In the genomic region with DNA sequence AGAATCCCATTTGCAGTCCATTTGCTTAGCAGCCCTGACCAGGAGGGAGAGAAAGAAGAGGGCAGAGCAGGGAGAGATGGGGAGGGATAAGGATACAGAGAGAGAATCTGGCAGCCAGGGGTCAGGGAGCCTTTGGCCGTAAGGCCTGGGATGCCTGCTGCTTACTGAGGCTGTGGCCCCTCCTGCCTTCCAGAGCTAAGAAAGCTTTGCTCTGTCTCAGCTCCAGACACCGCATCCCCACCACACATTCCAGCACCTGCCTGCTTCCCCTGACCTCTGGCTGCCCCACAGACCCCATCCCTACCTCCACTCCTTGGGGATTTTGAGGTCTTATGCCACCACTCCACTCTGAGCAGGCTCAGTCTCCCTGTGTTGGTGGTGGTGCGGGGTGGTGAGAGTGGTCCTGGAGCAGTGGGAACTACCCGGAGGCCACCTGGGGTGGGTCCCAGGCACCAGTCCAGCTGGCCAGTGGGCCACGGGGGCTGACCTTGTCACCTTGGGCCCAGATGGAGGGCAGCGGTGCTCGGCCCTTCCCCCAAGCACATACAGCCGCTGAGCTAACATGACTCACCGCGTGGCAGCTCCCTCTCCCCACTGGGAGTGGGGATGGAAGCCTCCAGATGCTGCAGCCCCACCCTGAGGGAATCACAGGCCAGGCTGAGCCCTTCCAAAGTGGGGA, we compare ENCODE assay signal across 8 cellular contexts. TPM values are rescaled to one million over a fixed set of nuclear protein-coding genes. Genes with fewer than 3 reads are reported as not detected.
DNase-seq lines count a peak whose midpoint lies in the region; ATAC-seq and TF ChIP-seq lines count a peak whose summit lies in the region.

No MANE protein-coding gene starts in this region.

- CTCF ChIA-PET in GM10248 (lab: Yijun Ruan, JAX), result interaction anchor here (1.1 to 1.6 kb wide), 3 partner anchors 9 to 59 kb away, joined by 3 to 4 read pairs (median 3); no protein-coding TSS in a partner anchor

- H3K36me3 ChIP-seq in adipocyte (ENCODE audit: control insufficient read depth, insufficient read depth, low read length, severe bottlenecking) (no peaks in the 10 kb centered on the region), sigmoid colon (no peaks in the 10 kb centered on the region)

- peak overlapping the region; percentile 32 for H3K9ac ChIP-seq in adipocyte (ENCODE audit: low read length)

- DNase-seq in GM04504 (ENCODE audit: low read depth) (peak; percentile 46), adipocyte (ENCODE audit: low read depth) (peak; percentile 81), right cardiac atrium (peak; percentile 66 to 79 (median 77)), sigmoid colon (peak; percentile 88), GM10248 (ENCODE audit: extremely low spot score) (no peak), GM10266 (ENCODE audit: extremely low spot score) (no peak)
- DNase-seq in activated effector memory CD4-positive, alpha-beta T cell treated with Interleukin-2 at 50 U/mL for 16 hours, result no peak

- intact Hi-C loops in right cardiac atrium (cut with DNase I) (loop anchor here in 1 of 4 donors (10.0 kb wide), 1 partner anchor 55 kb away; no protein-coding TSS in a partner anchor), sigmoid colon (cut with DNase I) (loop anchor here (5.0 kb wide), 2 partner anchors 43 to 57 kb away; a partner anchor contains a TSS)

- no peak for TF ChIP-seq POLR2A in sigmoid colon (IDR thresholded peaks at IDR 0.05)

- H3K27me3 ChIP-seq in adipocyte (replicated peaks; ENCODE audit: control insufficient read depth, insufficient read depth, low read length) (no peaks in the 10 kb centered on the region), right cardiac atrium (ENCODE audit: control insufficient read depth, insufficient read depth) (no peaks in the 10 kb centered on the region), sigmoid colon (no peaks in the 10 kb centered on the region)

- peak overlapping the region; percentile 13 for H3K27ac ChIP-seq in right cardiac atrium (ENCODE audit: low read length)
- H3K27ac ChIP-seq in sigmoid colon, result peak overlapping the region; percentile 76 to 90 (median 80)

- H3K9me3 ChIP-seq in adipocyte (ENCODE audit: control insufficient read depth, low read length), result no peaks in the 10 kb centered on the region
- H3K9me3 ChIP-seq in right cardiac atrium (ENCODE audit: control insufficient read depth, low read length), result no peaks in the 10 kb centered on the region
- no peaks in the 10 kb centered on the region for H3K9me3 ChIP-seq in sigmoid colon

- POLR2A ChIA-PET in GM10248 (lab: Yijun Ruan, JAX), result interaction anchor here (0.5 kb wide), 1 partner anchor 15 kb away, joined by 3 read pairs; no protein-coding TSS in a partner anchor

- no peak overlapping the region for H3K4me3 ChIP-seq in adipocyte (ENCODE audit: low read length)
- H3K4me3 ChIP-seq in right cardiac atrium (ENCODE audit: low read length), result no peak overlapping the region
- H3K4me3 ChIP-seq in sigmoid colon, result no peak overlapping the region

- H3K4me1 ChIP-seq in adipocyte (ENCODE audit: control insufficient read depth, insufficient read depth, low read length) (peaks cover 34% of the 10 kb centered on the region), right cardiac atrium (ENCODE audit: control insufficient read depth, insufficient read depth, low read length) (peaks cover 27% of the 10 kb centered on the region), sigmoid colon (peaks cover 0 to 68% (median 61%) of the 10 kb centered on the region in 4 donors)

- ATAC-seq in right cardiac atrium (peak; percentile 39 to 75), HG03469 (IDR thresholded peaks at IDR 0.05; ENCODE audit: unreplicated experiment) (no peak)

- 32% methylated on average over 10 of the region's 10 CpGs for WGBS in right cardiac atrium
- 46 to 64% methylated on average over 10 of the region's 10 CpGs for WGBS in sigmoid colon, 2 donors

- TF ChIP-seq EP300 in sigmoid colon (IDR thresholded peaks at IDR 0.05), result peak in 1 of 4 donors; percentile 22

- TF ChIP-seq CTCF in sigmoid colon (IDR thresholded peaks at IDR 0.05), result no peak
- no peak for TF ChIP-seq CTCF in GM10248 (IDR thresholded peaks at IDR 0.05; ENCODE audit: control extremely low read depth, extremely low read depth, low read depth, missing control alignments)
- no peak for TF ChIP-seq CTCF in GM10266 (IDR thresholded peaks at IDR 0.05; ENCODE audit: control insufficient read depth, insufficient read depth, low read depth, missing control alignments)

RNA-seq across cellular contexts. Expression of a gene that starts 58.3 kb away (rescaled TPM):
- total RNA-seq in right cardiac atrium (10 to 100 TPM; 18.2 to 26.8 (median 23.4) TPM), sigmoid colon (10 to 100 TPM in 2 of 4 donors, 1 to 10 TPM in 2; 7.4 to 31.9 (median 12.5) TPM)
- polyA plus RNA-seq in right cardiac atrium (18.8 TPM), sigmoid colon (10 to 100 TPM in 1 of 3 donors, 1 to 10 TPM in 2; 1.8 to 14.2 (median 2.5) TPM)

Comparison
In these comparisons a context has a peak if more than half of its experiments do, and no peak if none do; other contexts are left out.
1. DNase-seq: peak in GM04504 (single experiment), adipocyte (single experiment), right cardiac atrium (3 of 3) and sigmoid colon (single experiment); none in GM10248 (single experiment), activated effector memory CD4-positive, alpha-beta T cell treated with Interleukin-2 at 50 U/mL for 16 hours (single experiment) and GM10266 (single experiment).